Comparison of ENCODE assay signal across 8 cellular contexts in the genomic region with DNA sequence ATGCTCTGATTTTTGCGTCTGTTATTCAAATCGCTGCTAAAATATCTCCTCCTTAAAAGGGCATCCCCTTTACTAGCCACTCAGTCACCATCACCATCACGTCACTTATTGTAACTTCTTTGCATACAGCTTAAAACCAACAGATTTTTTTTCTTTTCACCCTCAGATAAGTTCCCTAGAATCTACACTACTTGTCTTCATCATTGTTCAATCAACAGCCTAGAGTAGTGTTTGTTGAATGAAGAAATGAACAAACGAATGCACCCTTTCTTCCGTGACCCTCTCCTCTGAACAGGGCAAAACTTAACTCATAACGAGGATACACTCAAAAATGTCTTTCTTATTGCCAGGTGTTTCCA. TPM values are rescaled to one million over a fixed set of nuclear protein-coding genes. Genes with fewer than 3 reads are reported as not detected.
DNase-seq lines count a peak whose midpoint lies in the region; ATAC-seq lines count a peak whose summit lies in the region.

No MANE protein-coding gene starts in this region.

- H3K27me3 Mint-ChIP-seq in T-helper 2 cell treated with Interferon-gamma antibody and Interleukin-4, amounts not matched to agents 5 μg/mL and 100 μg/mL, for 36 hours (ENCODE audit: low read depth) = no peaks in the 10 kb centered on the region
- H3K27me3 Mint-ChIP-seq in activated T-helper 1 cell treated with anti-CD3 and anti-CD28 coated beads, Interleukin-12 subunit alpha, Interleukin-12 subunit beta, Interleukin-2, Interleukin-4 antibody, amounts not matched to agents 30 ng/mL and 10 ng/mL and 1 ng/mL, durations not matched to agents 14 hours and 24 hours and 36 hours (ENCODE audit: insufficient read depth) = peaks cover 7% of the 10 kb centered on the region

- peaks cover 18% of the 10 kb centered on the region for H3K36me3 Mint-ChIP-seq in T-helper 2 cell treated with Interferon-gamma antibody and Interleukin-4, amounts not matched to agents 5 μg/mL and 100 μg/mL, for 36 hours (ENCODE audit: low read depth)
- peaks cover 20% of the 10 kb centered on the region for H3K36me3 Mint-ChIP-seq in activated T-helper 1 cell treated with anti-CD3 and anti-CD28 coated beads, Interleukin-12 subunit alpha, Interleukin-12 subunit beta, Interleukin-2, Interleukin-4 antibody, amounts not matched to agents 30 ng/mL and 10 ng/mL and 1 ng/mL, durations not matched to agents 14 hours and 24 hours and 36 hours (ENCODE audit: low read depth)

- no peak overlapping the region for H3K27ac Mint-ChIP-seq in T-helper 2 cell treated with Interferon-gamma antibody and Interleukin-4, amounts not matched to agents 5 μg/mL and 100 μg/mL, for 36 hours
- H3K27ac Mint-ChIP-seq in activated T-helper 1 cell treated with anti-CD3 and anti-CD28 coated beads, Interleukin-12 subunit alpha, Interleukin-12 subunit beta, Interleukin-2, Interleukin-4 antibody, amounts not matched to agents 30 ng/mL and 10 ng/mL and 1 ng/mL, durations not matched to agents 14 hours and 24 hours and 36 hours = peak overlapping the region; percentile 97

- DNase-seq in T-helper 2 cell treated with Interferon-gamma antibody and Interleukin-4, amounts not matched to agents 5 μg/mL and 100 μg/mL, for 36 hours (ENCODE audit: low spot score) = no peak
- DNase-seq in T-helper 2 cell (no peak), NCI-H446 treated with DMSO at 0.1 percent for 48 hours (lab: John Stamatoyannopoulos, UW) (no peak)
- no peak for DNase-seq in activated T-helper 1 cell treated with anti-CD3 and anti-CD28 coated beads, Interleukin-12 subunit alpha, Interleukin-12 subunit beta, Interleukin-2, Interleukin-4 antibody, amounts not matched to agents 30 ng/mL and 10 ng/mL and 1 ng/mL, durations not matched to agents 14 hours and 24 hours and 36 hours (ENCODE audit: low spot score)

- intact Hi-C loops in activated T-helper 1 cell treated with anti-CD3 and anti-CD28 coated beads, Interleukin-12 subunit alpha, Interleukin-12 subunit beta, Interleukin-2, Interleukin-4 antibody, amounts not matched to agents 30 ng/mL and 10 ng/mL and 1 ng/mL, durations not matched to agents 14 hours and 24 hours and 36 hours (cut with micrococcal nuclease) = loop anchor here (1.0 to 10.0 kb wide), 10 partner anchors 83 to 1210 kb away; a partner anchor contains a TSS

- H3K4me3 ChIP-seq in iPS-20b (ENCODE audit: low read length) = peak overlapping the region; percentile 87
- peak overlapping the region; percentile 86 to 90 (median 88) for H3K4me3 ChIP-seq in subcutaneous abdominal adipose tissue (ENCODE audit: low read depth in 1 of 5, low read length in 5 of 5)

- peaks cover 7% of the 10 kb centered on the region; the same call in 1 of the 2 replicates for H3K9me3 ChIP-seq in iPS-20b (ENCODE audit: insufficient read depth, low read depth, low read length)
- no peaks in the 10 kb centered on the region for H3K9me3 ChIP-seq in subcutaneous abdominal adipose tissue (ENCODE audit: control insufficient read depth in 5 of 5, low read length in 5 of 5)

- H3K27me3 ChIP-seq in iPS-20b (ENCODE audit: insufficient read depth, low read length) (no peaks in the 10 kb centered on the region), subcutaneous abdominal adipose tissue (ENCODE audit: control insufficient read depth in 5 of 5, insufficient read depth in 4 of 5, low read length in 5 of 5) (no peaks in the 10 kb centered on the region)

- H3K27ac ChIP-seq in iPS-20b (ENCODE audit: low read length) (peak overlapping the region; percentile 65), subcutaneous abdominal adipose tissue (ENCODE audit: low read depth, low read length) (peak overlapping the region; percentile 84)

- H3K4me3 Mint-ChIP-seq in T-helper 2 cell treated with Interferon-gamma antibody and Interleukin-4, amounts not matched to agents 5 μg/mL and 100 μg/mL, for 36 hours = peak overlapping the region; percentile 98
- H3K4me3 Mint-ChIP-seq in activated T-helper 1 cell treated with anti-CD3 and anti-CD28 coated beads, Interleukin-12 subunit alpha, Interleukin-12 subunit beta, Interleukin-2, Interleukin-4 antibody, amounts not matched to agents 30 ng/mL and 10 ng/mL and 1 ng/mL, durations not matched to agents 14 hours and 24 hours and 36 hours = peak overlapping the region; percentile 92

- peaks cover 14% of the 10 kb centered on the region; the same call in 1 of the 2 replicates for H3K4me1 ChIP-seq in iPS-20b (ENCODE audit: insufficient read depth, low read length)
- peaks cover 0 to 56% (median 48%) of the 10 kb centered on the region in 5 donors for H3K4me1 ChIP-seq in subcutaneous abdominal adipose tissue (ENCODE audit: control insufficient read depth in 5 of 5, insufficient read depth in 5 of 5, low read length in 5 of 5)

- H3K9ac ChIP-seq in iPS-20b (ENCODE audit: low read depth, low read length) = peak overlapping the region; percentile 83; the same call in 1 of the 2 replicates
- peak overlapping the region in 4 of 5 donors; percentile 50 to 74 (median 62) for H3K9ac ChIP-seq in subcutaneous abdominal adipose tissue (ENCODE audit: low read length in 5 of 5)

- peaks cover 36% of the 10 kb centered on the region for H3K4me1 Mint-ChIP-seq in T-helper 2 cell treated with Interferon-gamma antibody and Interleukin-4, amounts not matched to agents 5 μg/mL and 100 μg/mL, for 36 hours (ENCODE audit: low read depth)
- peaks cover 52% of the 10 kb centered on the region for H3K4me1 Mint-ChIP-seq in activated T-helper 1 cell treated with anti-CD3 and anti-CD28 coated beads, Interleukin-12 subunit alpha, Interleukin-12 subunit beta, Interleukin-2, Interleukin-4 antibody, amounts not matched to agents 30 ng/mL and 10 ng/mL and 1 ng/mL, durations not matched to agents 14 hours and 24 hours and 36 hours (ENCODE audit: low read depth)

- no peaks in the 10 kb centered on the region for H3K9me3 Mint-ChIP-seq in T-helper 2 cell treated with Interferon-gamma antibody and Interleukin-4, amounts not matched to agents 5 μg/mL and 100 μg/mL, for 36 hours
- H3K9me3 Mint-ChIP-seq in activated T-helper 1 cell treated with anti-CD3 and anti-CD28 coated beads, Interleukin-12 subunit alpha, Interleukin-12 subunit beta, Interleukin-2, Interleukin-4 antibody, amounts not matched to agents 30 ng/mL and 10 ng/mL and 1 ng/mL, durations not matched to agents 14 hours and 24 hours and 36 hours = peaks cover 9% of the 10 kb centered on the region

- no peak for ATAC-seq in HG02763 (IDR thresholded peaks at IDR 0.05; ENCODE audit: unreplicated experiment)
- no peak for ATAC-seq in GM18868 (IDR thresholded peaks at IDR 0.05; ENCODE audit: unreplicated experiment)

- H3K36me3 ChIP-seq in iPS-20b (ENCODE audit: insufficient read depth, low read depth, low read length) (no peaks in the 10 kb centered on the region), subcutaneous abdominal adipose tissue (ENCODE audit: control insufficient read depth in 5 of 5, insufficient read depth in 5 of 5, low read length in 5 of 5) (no peaks in the 10 kb centered on the region)

RNA-seq across cellular contexts. Expression of a gene that starts 1.1 kb away (rescaled TPM):
- total RNA-seq in activated T-helper 1 cell treated with anti-CD3 and anti-CD28 coated beads, Interleukin-12 subunit alpha, Interleukin-12 subunit beta, Interleukin-2, Interleukin-4 antibody, amounts not matched to agents 30 ng/mL and 10 ng/mL and 1 ng/mL, durations not matched to agents 14 hours and 24 hours and 36 hours = 31.7 and 32.1 TPM in 2 replicates
